ENCODE assay signal across 1 cellular context in the genomic region with DNA sequence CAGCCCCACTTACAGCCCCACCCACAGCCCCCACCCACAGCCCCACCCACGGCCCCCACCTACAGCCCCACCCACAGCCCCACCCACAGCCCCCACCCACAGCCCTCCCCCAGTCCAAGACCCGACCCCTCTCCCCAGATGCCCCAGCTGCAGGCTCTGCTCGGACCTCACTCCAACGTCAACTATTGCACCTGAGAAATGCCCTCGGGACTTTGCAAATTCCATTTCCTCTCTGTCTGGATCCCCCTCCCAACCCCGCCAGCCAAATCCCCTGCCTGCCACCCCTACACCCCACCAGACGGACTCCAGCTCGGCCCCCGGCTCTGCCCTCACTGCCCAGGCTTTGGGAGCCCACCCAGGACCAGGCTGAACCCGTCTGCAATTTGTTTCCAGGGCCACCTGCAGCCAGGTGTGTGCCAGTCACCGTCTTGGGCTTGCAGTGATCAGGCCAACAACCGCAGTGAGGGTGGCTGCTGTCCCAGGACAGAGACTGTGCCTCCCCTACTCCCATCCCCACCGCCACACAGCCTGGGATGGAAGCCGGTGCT.
TF ChIP-seq lines count a peak whose summit lies in the region.

No MANE protein-coding gene starts in this region.

TF ChIP-seq in GM23338, 12 proteins besides CTCF, POLR2A, EP300 and RAD21 (continued from another document):
- TF ChIP-seq, protein P1, sequence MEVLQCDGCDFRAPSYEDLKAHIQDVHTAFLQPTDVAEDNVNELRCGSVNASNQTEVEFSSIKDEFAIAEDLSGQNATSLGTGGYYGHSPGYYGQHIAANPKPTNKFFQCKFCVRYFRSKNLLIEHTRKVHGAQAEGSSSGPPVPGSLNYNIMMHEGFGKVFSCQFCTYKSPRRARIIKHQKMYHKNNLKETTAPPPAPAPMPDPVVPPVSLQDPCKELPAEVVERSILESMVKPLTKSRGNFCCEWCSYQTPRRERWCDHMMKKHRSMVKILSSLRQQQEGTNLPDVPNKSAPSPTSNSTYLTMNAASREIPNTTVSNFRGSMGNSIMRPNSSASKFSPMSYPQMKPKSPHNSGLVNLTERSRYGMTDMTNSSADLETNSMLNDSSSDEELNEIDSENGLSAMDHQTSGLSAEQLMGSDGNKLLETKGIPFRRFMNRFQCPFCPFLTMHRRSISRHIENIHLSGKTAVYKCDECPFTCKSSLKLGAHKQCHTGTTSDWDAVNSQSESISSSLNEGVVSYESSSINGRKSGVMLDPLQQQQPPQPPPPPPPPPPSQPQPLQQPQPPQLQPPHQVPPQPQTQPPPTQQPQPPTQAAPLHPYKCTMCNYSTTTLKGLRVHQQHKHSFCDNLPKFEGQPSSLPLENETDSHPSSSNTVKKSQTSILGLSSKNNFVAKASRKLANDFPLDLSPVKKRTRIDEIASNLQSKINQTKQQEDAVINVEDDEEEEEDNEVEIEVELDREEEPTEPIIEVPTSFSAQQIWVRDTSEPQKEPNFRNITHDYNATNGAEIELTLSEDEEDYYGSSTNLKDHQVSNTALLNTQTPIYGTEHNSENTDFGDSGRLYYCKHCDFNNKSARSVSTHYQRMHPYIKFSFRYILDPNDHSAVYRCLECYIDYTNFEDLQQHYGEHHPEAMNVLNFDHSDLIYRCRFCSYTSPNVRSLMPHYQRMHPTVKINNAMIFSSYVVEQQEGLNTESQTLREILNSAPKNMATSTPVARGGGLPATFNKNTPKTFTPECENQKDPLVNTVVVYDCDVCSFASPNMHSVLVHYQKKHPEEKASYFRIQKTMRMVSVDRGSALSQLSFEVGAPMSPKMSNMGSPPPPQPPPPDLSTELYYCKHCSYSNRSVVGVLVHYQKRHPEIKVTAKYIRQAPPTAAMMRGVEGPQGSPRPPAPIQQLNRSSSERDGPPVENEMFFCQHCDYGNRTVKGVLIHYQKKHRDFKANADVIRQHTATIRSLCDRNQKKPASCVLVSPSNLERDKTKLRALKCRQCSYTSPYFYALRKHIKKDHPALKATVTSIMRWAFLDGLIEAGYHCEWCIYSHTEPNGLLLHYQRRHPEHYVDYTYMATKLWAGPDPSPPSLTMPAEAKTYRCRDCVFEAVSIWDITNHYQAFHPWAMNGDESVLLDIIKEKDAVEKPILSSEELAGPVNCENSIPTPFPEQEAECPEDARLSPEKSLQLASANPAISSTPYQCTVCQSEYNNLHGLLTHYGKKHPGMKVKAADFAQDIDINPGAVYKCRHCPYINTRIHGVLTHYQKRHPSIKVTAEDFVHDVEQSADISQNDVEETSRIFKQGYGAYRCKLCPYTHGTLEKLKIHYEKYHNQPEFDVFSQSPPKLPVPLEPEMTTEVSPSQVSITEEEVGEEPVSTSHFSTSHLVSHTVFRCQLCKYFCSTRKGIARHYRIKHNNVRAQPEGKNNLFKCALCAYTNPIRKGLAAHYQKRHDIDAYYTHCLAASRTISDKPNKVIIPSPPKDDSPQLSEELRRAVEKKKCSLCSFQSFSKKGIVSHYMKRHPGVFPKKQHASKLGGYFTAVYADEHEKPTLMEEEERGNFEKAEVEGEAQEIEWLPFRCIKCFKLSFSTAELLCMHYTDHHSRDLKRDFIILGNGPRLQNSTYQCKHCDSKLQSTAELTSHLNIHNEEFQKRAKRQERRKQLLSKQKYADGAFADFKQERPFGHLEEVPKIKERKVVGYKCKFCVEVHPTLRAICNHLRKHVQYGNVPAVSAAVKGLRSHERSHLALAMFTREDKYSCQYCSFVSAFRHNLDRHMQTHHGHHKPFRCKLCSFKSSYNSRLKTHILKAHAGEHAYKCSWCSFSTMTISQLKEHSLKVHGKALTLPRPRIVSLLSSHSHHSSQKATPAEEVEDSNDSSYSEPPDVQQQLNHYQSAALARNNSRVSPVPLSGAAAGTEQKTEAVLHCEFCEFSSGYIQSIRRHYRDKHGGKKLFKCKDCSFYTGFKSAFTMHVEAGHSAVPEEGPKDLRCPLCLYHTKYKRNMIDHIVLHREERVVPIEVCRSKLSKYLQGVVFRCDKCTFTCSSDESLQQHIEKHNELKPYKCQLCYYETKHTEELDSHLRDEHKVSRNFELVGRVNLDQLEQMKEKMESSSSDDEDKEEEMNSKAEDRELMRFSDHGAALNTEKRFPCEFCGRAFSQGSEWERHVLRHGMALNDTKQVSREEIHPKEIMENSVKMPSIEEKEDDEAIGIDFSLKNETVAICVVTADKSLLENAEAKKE (CRISPR knock-in tag; IDR thresholded peaks at IDR 0.05): no peak
- TF ChIP-seq ZNF114 (CRISPR knock-in tag; IDR thresholded peaks at IDR 0.05): no peak
- TF ChIP-seq STAT1 (IDR thresholded peaks at IDR 0.05; ENCODE audit: unreplicated experiment): no peak
- TF ChIP-seq JUNB (IDR thresholded peaks at IDR 0.05; ENCODE audit: unreplicated experiment): no peak
- no peak for TF ChIP-seq ZNF331 (CRISPR knock-in tag; IDR thresholded peaks at IDR 0.05; ENCODE audit: low read depth)
- TF ChIP-seq, protein P2, sequence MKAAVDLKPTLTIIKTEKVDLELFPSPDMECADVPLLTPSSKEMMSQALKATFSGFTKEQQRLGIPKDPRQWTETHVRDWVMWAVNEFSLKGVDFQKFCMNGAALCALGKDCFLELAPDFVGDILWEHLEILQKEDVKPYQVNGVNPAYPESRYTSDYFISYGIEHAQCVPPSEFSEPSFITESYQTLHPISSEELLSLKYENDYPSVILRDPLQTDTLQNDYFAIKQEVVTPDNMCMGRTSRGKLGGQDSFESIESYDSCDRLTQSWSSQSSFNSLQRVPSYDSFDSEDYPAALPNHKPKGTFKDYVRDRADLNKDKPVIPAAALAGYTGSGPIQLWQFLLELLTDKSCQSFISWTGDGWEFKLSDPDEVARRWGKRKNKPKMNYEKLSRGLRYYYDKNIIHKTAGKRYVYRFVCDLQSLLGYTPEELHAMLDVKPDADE (IDR thresholded peaks at IDR 0.05): no peak
- TF ChIP-seq POLR2AphosphoS5 (IDR thresholded peaks at IDR 0.05; ENCODE audit: low read depth): no peak
- no peak for TF ChIP-seq EZH2phosphoT487 (IDR thresholded peaks at IDR 0.05; ENCODE audit: unreplicated experiment)
- TF ChIP-seq, protein P3, sequence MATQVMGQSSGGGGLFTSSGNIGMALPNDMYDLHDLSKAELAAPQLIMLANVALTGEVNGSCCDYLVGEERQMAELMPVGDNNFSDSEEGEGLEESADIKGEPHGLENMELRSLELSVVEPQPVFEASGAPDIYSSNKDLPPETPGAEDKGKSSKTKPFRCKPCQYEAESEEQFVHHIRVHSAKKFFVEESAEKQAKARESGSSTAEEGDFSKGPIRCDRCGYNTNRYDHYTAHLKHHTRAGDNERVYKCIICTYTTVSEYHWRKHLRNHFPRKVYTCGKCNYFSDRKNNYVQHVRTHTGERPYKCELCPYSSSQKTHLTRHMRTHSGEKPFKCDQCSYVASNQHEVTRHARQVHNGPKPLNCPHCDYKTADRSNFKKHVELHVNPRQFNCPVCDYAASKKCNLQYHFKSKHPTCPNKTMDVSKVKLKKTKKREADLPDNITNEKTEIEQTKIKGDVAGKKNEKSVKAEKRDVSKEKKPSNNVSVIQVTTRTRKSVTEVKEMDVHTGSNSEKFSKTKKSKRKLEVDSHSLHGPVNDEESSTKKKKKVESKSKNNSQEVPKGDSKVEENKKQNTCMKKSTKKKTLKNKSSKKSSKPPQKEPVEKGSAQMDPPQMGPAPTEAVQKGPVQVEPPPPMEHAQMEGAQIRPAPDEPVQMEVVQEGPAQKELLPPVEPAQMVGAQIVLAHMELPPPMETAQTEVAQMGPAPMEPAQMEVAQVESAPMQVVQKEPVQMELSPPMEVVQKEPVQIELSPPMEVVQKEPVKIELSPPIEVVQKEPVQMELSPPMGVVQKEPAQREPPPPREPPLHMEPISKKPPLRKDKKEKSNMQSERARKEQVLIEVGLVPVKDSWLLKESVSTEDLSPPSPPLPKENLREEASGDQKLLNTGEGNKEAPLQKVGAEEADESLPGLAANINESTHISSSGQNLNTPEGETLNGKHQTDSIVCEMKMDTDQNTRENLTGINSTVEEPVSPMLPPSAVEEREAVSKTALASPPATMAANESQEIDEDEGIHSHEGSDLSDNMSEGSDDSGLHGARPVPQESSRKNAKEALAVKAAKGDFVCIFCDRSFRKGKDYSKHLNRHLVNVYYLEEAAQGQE (IDR thresholded peaks at IDR 0.05; ENCODE audit: unreplicated experiment): no peak
- TF ChIP-seq EZH2 (IDR thresholded peaks at IDR 0.05; ENCODE audit: low read depth, unreplicated experiment): no peak
- TF ChIP-seq NANOG (IDR thresholded peaks at IDR 0.05; ENCODE audit: borderline replicate concordance): no peak
